In the genomic region with DNA sequence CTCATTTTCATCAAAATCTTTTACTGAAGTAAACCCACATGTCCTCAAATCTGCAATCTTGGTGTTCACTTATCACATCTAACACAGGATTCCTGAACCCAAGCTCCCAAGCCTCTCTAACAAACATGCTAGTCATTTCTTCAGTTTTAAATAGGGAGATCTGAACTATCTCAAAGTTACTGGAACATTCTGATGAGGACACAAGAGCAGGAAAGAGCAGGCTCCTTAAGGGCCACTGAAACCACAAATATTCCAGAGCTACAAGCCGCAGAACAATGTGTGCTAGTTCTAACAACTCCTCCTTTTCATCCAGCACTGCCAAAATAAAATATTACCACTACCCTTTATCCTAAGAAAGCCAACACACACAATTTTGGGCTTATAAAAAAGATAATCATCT, we compare ENCODE assay signal across 15 cellular contexts. TPM values are rescaled to one million over a fixed set of nuclear protein-coding genes. Genes with fewer than 3 reads are reported as not detected.
DNase-seq lines count a peak whose midpoint lies in the region; ATAC-seq and TF ChIP-seq lines count a peak whose summit lies in the region.
"Had no signal": no experiment of that assay in that cellular context is flagged by ENCODE, and none has a peak within 500 bp of the region (broad histone marks: within the 10 kb centered on the region; RNA-seq: fewer than 3 reads in every experiment).

No MANE protein-coding gene starts in this region.

- peak overlapping the region; percentile 46 for H3K4me2 ChIP-seq in skeletal muscle satellite cell (ENCODE audit: low read length)

- H3K9ac ChIP-seq in skeletal muscle satellite cell (ENCODE audit: low read depth, low read length), result peak overlapping the region; percentile 39
- no peak overlapping the region for H3K9ac ChIP-seq in endodermal cell (ENCODE audit: extremely low read depth, low read length, poor library complexity, severe bottlenecking)

- peak; percentile 83 for DNase-seq in EH (ENCODE audit: low read depth)
- peak in 1 of 4 donors; percentile 31 for DNase-seq in body of pancreas
- DNase-seq in heart right ventricle, result no peak
- DNase-seq in SKM-1 (lab: John Stamatoyannopoulos, UW; ENCODE audit: unreplicated experiment), result no peak
- DNase-seq in endodermal cell, result no peak
- DNase-seq: activated T-cell treated with anti-CD3 and anti-CD28 coated beads for 4 hours, esophagus squamous epithelium, Peyer's patch had no signal

- H3K27ac ChIP-seq in body of pancreas (no peak overlapping the region), heart right ventricle (peak overlapping the region in 4 of 10 donors; percentile 10 to 48 (median 37)), endodermal cell (ENCODE audit: low read depth, low read length) (no peak overlapping the region)
- H3K27ac ChIP-seq: Peyer's patch had no signal

- H3K36me3 ChIP-seq in body of pancreas (replicated peaks in 1 of 2; ENCODE audit: insufficient read depth in 1 of 2, low read depth in 2 of 2) (no peaks in the 10 kb centered on the region), heart right ventricle (no peaks in the 10 kb centered on the region), skeletal muscle satellite cell (ENCODE audit: insufficient read depth, low read length) (no peaks in the 10 kb centered on the region), endodermal cell (ENCODE audit: control insufficient read depth, insufficient read depth, low read length) (no peaks in the 10 kb centered on the region)
- H3K36me3 ChIP-seq: esophagus squamous epithelium, Peyer's patch, uterus had no signal

- no peaks in the 10 kb centered on the region for H3K27me3 Mint-ChIP-seq in endodermal cell (ENCODE audit: insufficient read depth)
- H3K27me3 Mint-ChIP-seq: brain, progenitor cell of endocrine pancreas had no signal

- H3K4me1 ChIP-seq in body of pancreas (no peaks in the 10 kb centered on the region), heart right ventricle (peaks cover 0 to 11% (median 0%) of the 10 kb centered on the region in 9 donors), skeletal muscle satellite cell (ENCODE audit: control insufficient read depth, insufficient read depth, low read length) (peaks cover 41% of the 10 kb centered on the region), endodermal cell (ENCODE audit: control insufficient read depth, insufficient read depth, low read length) (no peaks in the 10 kb centered on the region)
- H3K4me1 ChIP-seq: esophagus squamous epithelium, Peyer's patch, uterus had no signal

- WGBS in body of pancreas, 2 donors, result 87 to 94% methylated on average over 1 of the region's 1 CpG
- WGBS in heart right ventricle, 2 donors, result 69 to 77% methylated on average over 1 of the region's 1 CpG
- WGBS in endodermal cell (ENCODE audit: insufficient coverage in 1 of 2, insufficient read length in 1 of 2), 2 experiments, result 100% methylated on average over 1 of the region's 1 CpG; no CpG with 5 or more reads in 1 of the 2 experiments

- H3K4me3 ChIP-seq in body of pancreas (no peak overlapping the region), heart right ventricle (no peak overlapping the region), skeletal muscle satellite cell (ENCODE audit: low read length) (no peak overlapping the region), endodermal cell (ENCODE audit: low read length) (no peak overlapping the region)
- H3K4me3 ChIP-seq: esophagus squamous epithelium, Peyer's patch, uterus had no signal

- H3K4me1 Mint-ChIP-seq in endodermal cell, result peaks cover 6% of the 10 kb centered on the region
- H3K4me1 Mint-ChIP-seq: CD14-positive monocyte had no signal

- no peaks in the 10 kb centered on the region for H3K36me3 Mint-ChIP-seq in endodermal cell (ENCODE audit: low read depth)
- H3K36me3 Mint-ChIP-seq: brain, CD14-positive monocyte had no signal

- peak; percentile 62 for ATAC-seq in body of pancreas
- ATAC-seq in heart right ventricle, result peak in 6 of 8 donors; percentile 67 to 94 (median 76)
- ATAC-seq in GM21526 (IDR thresholded peaks at IDR 0.05; ENCODE audit: low FRiP score, unreplicated experiment), result no peak
- ATAC-seq in GM18505 (IDR thresholded peaks at IDR 0.05; ENCODE audit: unreplicated experiment), result no peak

- no peak overlapping the region for H3K27ac Mint-ChIP-seq in endodermal cell
- H3K27ac Mint-ChIP-seq: brain, CD14-positive monocyte, progenitor cell of endocrine pancreas had no signal

- H3K27me3 ChIP-seq in body of pancreas, result no peaks in the 10 kb centered on the region
- no peaks in the 10 kb centered on the region for H3K27me3 ChIP-seq in heart right ventricle
- no peaks in the 10 kb centered on the region for H3K27me3 ChIP-seq in skeletal muscle satellite cell (ENCODE audit: control insufficient read depth, insufficient read depth, low read length)
- H3K27me3 ChIP-seq in endodermal cell (ENCODE audit: control insufficient read depth, insufficient read depth, low read length, poor library complexity, severe bottlenecking), result no peaks in the 10 kb centered on the region
- H3K27me3 ChIP-seq: esophagus squamous epithelium, Peyer's patch, uterus had no signal

- H3K9me3 Mint-ChIP-seq in endodermal cell, result no peaks in the 10 kb centered on the region

- intact Hi-C loops in body of pancreas (cut with DNase I) (no loop called here), heart right ventricle (cut with DNase I) (loop anchor here in 1 of 10 donors (2.0 kb wide), 1 partner anchor 63 kb away; no protein-coding TSS in a partner anchor)

- no peak overlapping the region for H3K4me3 Mint-ChIP-seq in endodermal cell
- H3K4me3 Mint-ChIP-seq: brain, CD14-positive monocyte had no signal

- TF ChIP-seq POLR2A in body of pancreas (IDR thresholded peaks at IDR 0.05) (no peak), GM18505 (IDR thresholded peaks at IDR 0.05; ENCODE audit: borderline replicate concordance, extremely low read depth, insufficient read depth, insufficient read length) (no peak)

- H3K9me3 ChIP-seq in body of pancreas, result no peaks in the 10 kb centered on the region
- no peaks in the 10 kb centered on the region for H3K9me3 ChIP-seq in heart right ventricle
- H3K9me3 ChIP-seq in skeletal muscle satellite cell (replicated peaks; ENCODE audit: low read length), result no peaks in the 10 kb centered on the region
- H3K9me3 ChIP-seq in endodermal cell (ENCODE audit: control insufficient read depth, low read length), result no peaks in the 10 kb centered on the region
- H3K9me3 ChIP-seq: esophagus squamous epithelium, Peyer's patch, uterus had no signal

- TF ChIP-seq CTCF in body of pancreas (IDR thresholded peaks at IDR 0.05), result no peak
- TF ChIP-seq CTCF in heart right ventricle (IDR thresholded peaks at IDR 0.05), result no peak
- no peak for TF ChIP-seq CTCF in endodermal cell (conservative IDR thresholded peaks at IDR 0.05)

RNA-seq across cellular contexts. Expression of a gene that starts 38.9 kb away (rescaled TPM):
- 10 to 100 TPM in 1 of 2 donors, 1 to 10 TPM in 1; 4.9 to 11.7 TPM for total RNA-seq in body of pancreas
- 10 to 100 TPM in 8 of 10 donors, 1 to 10 TPM in 2; 8.1 to 15.4 (median 12.3) TPM for total RNA-seq in heart right ventricle
- polyA plus RNA-seq in heart right ventricle, result 1 to 10 TPM; 3.5 to 5.8 TPM
- total RNA-seq in skeletal muscle satellite cell (2012; rRNA removed), result 15.3 and 16.0 TPM in 2 replicates
- 10 to 100 TPM in 1 of 2 donors, 1 to 10 TPM in 1; 9.9 to 11.8 TPM for total RNA-seq in endodermal cell
- polyA plus RNA-seq in endodermal cell (2013, experiment 1 of 2), result 12.8 TPM
- polyA plus RNA-seq in endodermal cell (2013, experiment 2 of 2), result 14.5 TPM

Comparison
In these comparisons a context has a peak if more than half of its experiments do, and no peak if none do; other contexts are left out.
1. ATAC-seq: peak in body of pancreas (single experiment) and heart right ventricle (6 of 8); none in GM21526 (single experiment) and GM18505 (single experiment).